In genomic region chr19:42126565-42126964, GRCh38 we compare ENCODE assay signal across 17 cellular contexts. TPM values are rescaled to one million over a fixed set of nuclear protein-coding genes. Genes with fewer than 3 reads are reported as not detected.
A peak's percentile ranks its signal among the peaks of the same experiment; 100 is the strongest.
DNase-seq lines count a peak whose midpoint lies in the region; ATAC-seq, FAIRE-seq and TF ChIP-seq lines count a peak whose summit lies in the region.
"Had no signal": no experiment of that assay in that cellular context is flagged by ENCODE, and none has a peak within 500 bp of the region (broad histone marks: within the 10 kb centered on the region; RNA-seq: fewer than 3 reads in every experiment).

No MANE protein-coding gene starts in this region.

- DNase-seq in A549 (ENCODE audit: low read depth in 1 of 2, low spot score in 1 of 2) (no peak), MV-4-11 (lab: John Stamatoyannopoulos, UW) (peak; percentile 54), GM12878 (ENCODE audit: low read depth, low spot score) (peak; percentile 42), RPMI8226 (no peak), NCI-H1694 treated with DMSO at 0.1 percent for 48 hours (lab: John Stamatoyannopoulos, UW) (no peak), frontal cortex (ENCODE audit: low spot score in 2 of 2) (no peak), gastrocnemius medialis (no peak)
- no peak for DNase-seq in CD8-positive, alpha-beta T cell
- DNase-seq: activated effector memory CD4-positive, alpha-beta T cell treated with anti-CD3 and anti-CD28 coated beads, Interleukin-2, amount 50 U/mL, for 16 hours; Calu3; effector memory CD8-positive, alpha-beta T cell; NCI-H187; right lobe of liver; stimulated activated CD4-positive, alpha-beta T cell treated with anti-CD3 and anti-CD28 coated beads, Interleukin-1b, Interleukin-23, amount 100 ng/mL, for 48 hours; SW 1271 had no signal

- H3K4me3 Mint-ChIP-seq in CD8-positive, alpha-beta T cell, result no peak overlapping the region
- H3K4me3 Mint-ChIP-seq: effector memory CD8-positive, alpha-beta T cell had no signal

- TF ChIP-seq RAD21 in A549 (conservative IDR thresholded peaks at IDR 0.05 in 1 of 2, IDR thresholded peaks at IDR 0.05 in 1 of 2), result no peak
- TF ChIP-seq RAD21 in GM12878 (IDR thresholded peaks at IDR 0.05; ENCODE audit: insufficient read depth, low read depth, low read length), result no peak

- no peak overlapping the region for H3K4me2 ChIP-seq in A549
- H3K4me2 ChIP-seq in GM12878 (ENCODE audit: control insufficient read depth, insufficient read depth), result peak overlapping the region; percentile 74

- peaks cover 9% of the 10 kb centered on the region for H3K4me1 ChIP-seq in A549
- H3K4me1 ChIP-seq in CD8-positive, alpha-beta T cell (ENCODE audit: insufficient read depth, low read length), result peaks cover 71% of the 10 kb centered on the region
- peaks cover 72% of the 10 kb centered on the region for H3K4me1 ChIP-seq in GM12878 (ENCODE audit: control insufficient read depth, insufficient read depth, low read length)
- no peaks in the 10 kb centered on the region for H3K4me1 ChIP-seq in gastrocnemius medialis
- H3K4me1 ChIP-seq: ascending aorta, right lobe of liver had no signal

- POLR2A ChIA-PET in A549 (lab: Yijun Ruan, JAX) (no interaction called here), GM12878 (lab: Charles Lee) (interaction anchor here (0.6 to 3.7 kb wide), 3 partner anchors 12 to 1634 kb away, joined by 3 to 67 read pairs (median 3); no protein-coding TSS in a partner anchor)
- POLR2A ChIA-PET in CD8-positive, alpha-beta T cell (lab: Charles Lee), result no interaction called here

- peaks cover 75% of the 10 kb centered on the region for H3K4me1 Mint-ChIP-seq in CD8-positive, alpha-beta T cell (ENCODE audit: low read depth)

- H3K9me3 ChIP-seq in A549 (peaks cover 5% of the 10 kb centered on the region; the same call in 2 of the 3 replicates), GM12878 (replicated peaks; ENCODE audit: control insufficient read depth, insufficient read depth, low read length) (no peaks in the 10 kb centered on the region), gastrocnemius medialis (no peaks in the 10 kb centered on the region)
- H3K9me3 ChIP-seq in CD8-positive, alpha-beta T cell (ENCODE audit: low read length), result no peaks in the 10 kb centered on the region
- H3K9me3 ChIP-seq: ascending aorta, right lobe of liver had no signal

- intact Hi-C loops in CD8-positive, alpha-beta T cell (cut with DNase I, micrococcal nuclease), result no loop called here
- intact Hi-C loops in GM12878 (cut with micrococcal nuclease; ENCODE audit: unreplicated experiment) (no loop called here), gastrocnemius medialis (cut with DNase I; ENCODE audit: low total_unique reads) (no loop called here)

- H3K79me2 ChIP-seq in GM12878 (ENCODE audit: control insufficient read depth, insufficient read depth, low read length), result peaks cover 84% of the 10 kb centered on the region

- TF ChIP-seq CTCF in A549 (IDR thresholded peaks at IDR 0.05) (no peak), GM12878 (IDR thresholded peaks at IDR 0.05 in 2 of 3, conservative IDR thresholded peaks at IDR 0.05 in 1 of 3; ENCODE audit: control insufficient read depth in 2 of 3, extremely low read depth in 1 of 3, insufficient read depth in 1 of 3, low read depth in 3 of 3, low read length in 3 of 3) (no peak), gastrocnemius medialis (IDR thresholded peaks at IDR 0.05 in 4 of 5, conservative IDR thresholded peaks at IDR 0.05 in 1 of 5) (no peak)
- TF ChIP-seq CTCF in CD8-positive, alpha-beta T cell (IDR thresholded peaks at IDR 0.05), result no peak

- no peak for TF ChIP-seq POLR2A in A549 (IDR thresholded peaks at IDR 0.05; ENCODE audit: low read length)
- TF ChIP-seq POLR2A in GM12878 (IDR thresholded peaks at IDR 0.05; ENCODE audit: low read depth, low read length), result no peak
- TF ChIP-seq POLR2A in gastrocnemius medialis (IDR thresholded peaks at IDR 0.05), result no peak

- H3K9me3 Mint-ChIP-seq in CD8-positive, alpha-beta T cell, result no peaks in the 10 kb centered on the region
- H3K9me3 Mint-ChIP-seq: effector memory CD8-positive, alpha-beta T cell had no signal

- in situ Hi-C loops in GM12878 (cut with MboI), result no loop called here
- in situ Hi-C loops in gastrocnemius medialis (cut with MboI; ENCODE audit: low sequenced_read_pairs in 4 of 4), result loop anchor here in 1 of 4 donors (25.0 kb wide), 1 partner anchor 186 kb away; the partner anchor contains the start of genes PAFAH1B3, PRR19 and TMEM145

- H3K9ac ChIP-seq in GM12878 (ENCODE audit: control insufficient read depth, insufficient read depth, low read length), result peak overlapping the region; percentile 0; the same call in 1 of the 2 replicates

- RAD21 ChIA-PET in GM12878 (lab: Charles Lee; ENCODE audit: unreplicated experiment), result interaction anchor here (2.7 to 3.8 kb wide), 2 partner anchors 12 to 18 kb away, joined by 12 to 92 read pairs; no protein-coding TSS in a partner anchor

- peak overlapping the region; percentile 50 for H3K27ac Mint-ChIP-seq in CD8-positive, alpha-beta T cell

- H3K4me3 ChIP-seq in A549 (no peak overlapping the region), GM12878 (peak overlapping the region; percentile 13; the same call in 1 of the 2 replicates), gastrocnemius medialis (no peak overlapping the region)
- H3K4me3 ChIP-seq in CD8-positive, alpha-beta T cell (ENCODE audit: low read depth, low read length), result no peak overlapping the region
- H3K4me3 ChIP-seq: ascending aorta, right lobe of liver had no signal

- no peaks in the 10 kb centered on the region for H3K27me3 Mint-ChIP-seq in CD8-positive, alpha-beta T cell (ENCODE audit: low read depth)
- H3K27me3 Mint-ChIP-seq: effector memory CD8-positive, alpha-beta T cell had no signal

- TF ChIP-seq EP300 in A549 (IDR thresholded peaks at IDR 0.05) (no peak), GM12878 (IDR thresholded peaks at IDR 0.05; ENCODE audit: borderline replicate concordance in 1 of 2, control insufficient read depth in 1 of 2, low read depth in 2 of 2, low read length in 2 of 2) (peak in 1 of 2 experiments; percentile 56; a peak in 1 of 4 replicates)

- H3K36me3 Mint-ChIP-seq in CD8-positive, alpha-beta T cell, result peaks cover 25% of the 10 kb centered on the region

- FAIRE-seq in A549 (lab: Jason Lieb, UNC), result peak; percentile 61
- no peak for FAIRE-seq in GM12878 (lab: Jason Lieb, UNC)
- FAIRE-seq in frontal cortex (lab: Jason Lieb, UNC), result no peak

- H3K27ac ChIP-seq in A549 (no peak overlapping the region), GM12878 (ENCODE audit: control insufficient read depth, insufficient read depth) (peak overlapping the region; percentile 56), gastrocnemius medialis (no peak overlapping the region)
- no peak overlapping the region for H3K27ac ChIP-seq in CD8-positive, alpha-beta T cell (ENCODE audit: low read depth, low read length)
- H3K27ac ChIP-seq: ascending aorta, right lobe of liver, VCaP had no signal

- H4K20me1 ChIP-seq in GM12878 (ENCODE audit: control insufficient read depth, insufficient read depth), result no peaks in the 10 kb centered on the region

- H3K27me3 ChIP-seq in CD8-positive, alpha-beta T cell (ENCODE audit: insufficient read depth, low read length), result no peaks in the 10 kb centered on the region
- no peaks in the 10 kb centered on the region for H3K27me3 ChIP-seq in GM12878 (replicated peaks in 1 of 2; ENCODE audit: control insufficient read depth in 2 of 2, insufficient read depth in 2 of 2, low read length in 1 of 2)
- H3K27me3 ChIP-seq in gastrocnemius medialis, result peaks cover 5 to 10% (median 6%) of the 10 kb centered on the region in 3 donors
- H3K27me3 ChIP-seq: right lobe of liver had no signal

- no TSS peak for BruUV-seq in GM12878 (replicated peaks; lab: Mats Ljungman, UMichigan)

- no peak for ATAC-seq in A549
- no peak for ATAC-seq in CD8-positive, alpha-beta T cell
- ATAC-seq in GM12878, result peak; percentile 5
- no peak for ATAC-seq in gastrocnemius medialis
- ATAC-seq: effector memory CD8-positive, alpha-beta T cell; right lobe of liver had no signal

- H2AFZ ChIP-seq in GM12878 (ENCODE audit: control insufficient read depth, low read depth, low read length), result no peak overlapping the region; the same call in 1 of the 2 replicates

- CTCF ChIA-PET in A549 (lab: Yijun Ruan, JAX) (interaction anchor here (0.9 to 32.8 kb wide), 9 partner anchors 14 to 201 kb away, joined by 3 to 678 read pairs (median 6); partner anchors contain the start of gene POU2F2), GM12878 (lab: Yijun Ruan, JAX) (interaction anchor here (0.7 to 3.9 kb wide), 3 partner anchors 14 to 230 kb away, joined by 4 to 118 read pairs (median 5); no protein-coding TSS in a partner anchor)
- CTCF ChIA-PET in CD8-positive, alpha-beta T cell (lab: Charles Lee), result no interaction called here

- no peaks in the 10 kb centered on the region for H3K36me3 ChIP-seq in CD8-positive, alpha-beta T cell (ENCODE audit: insufficient read depth, low read length)
- H3K36me3 ChIP-seq in GM12878 (ENCODE audit: control insufficient read depth in 2 of 2, insufficient read depth in 2 of 2, low read length in 1 of 2) (peaks cover 3 to 9% of the 10 kb centered on the region in 2 experiments; a peak in 3 of 4 replicates), gastrocnemius medialis (no peaks in the 10 kb centered on the region)
- H3K36me3 ChIP-seq: ascending aorta, right lobe of liver had no signal

- WGBS in A549 (ENCODE audit: missing lambda C conversion rate), result 67% methylated on average over 5 of the region's 5 CpGs
- WGBS in GM12878 (ENCODE audit: insufficient coverage, insufficient replicate concordance, low lambda C conversion rate, missing lambda C conversion rate), result 34% methylated on average over 5 of the region's 5 CpGs

- SMC1A ChIA-PET in GM12878 (lab: Charles Lee; ENCODE audit: uncharacterized antibody, unreplicated experiment), result interaction anchor here (9.1 kb wide), 1 partner anchor 14 kb away, joined by 223 read pairs; no protein-coding TSS in a partner anchor

RNA-seq across cellular contexts. Expression of gene POU2F2, which starts 5.7 kb away (rescaled TPM):
- polyA plus RNA-seq in A549 (2011; rRNA removed), result 0.15 and 0.16 TPM in 2 replicates
- 0.13 and 0.14 TPM in 2 replicates for polyA plus RNA-seq in A549 (2012; cell fraction: cytosol; rRNA removed)
- polyA plus RNA-seq in A549 (2012; cell fraction: nucleus; rRNA removed), result 0.56 and 0.83 TPM in 2 replicates
- 0.24 to 0.49 TPM (median 0.28 TPM) in 3 replicates for polyA plus RNA-seq in A549 (2017; fragmentation: RNase III; extraction: RNeasy Plus Mini Kit Qiagen cat#74134 plus additional on column Dnase treatment)
- polyA minus RNA-seq in A549 (2011; rRNA and poly(A)+ RNA removed), result 0.58 TPM in 1 of 2 replicates, not detected in the other
- 10 to 100 TPM; 14.6 to 17.0 TPM for total RNA-seq in CD8-positive, alpha-beta T cell
- total RNA-seq in GM12878 (2013; cell fraction: nucleolus; rRNA removed), result 58.4 and 67.0 TPM in 2 replicates
- total RNA-seq in GM12878 (2014; rRNA removed), result 14.1 and 15.1 TPM in 2 replicates
- total RNA-seq in GM12878 (2014; rRNA removed; fragmentation: Illumina TruSeq; extraction: Trizol), result 13.8 and 22.0 TPM in 2 replicates
- 46.2 and 48.3 TPM in 2 replicates for total RNA-seq in GM12878 (2021)
- 22.6 TPM for polyA plus RNA-seq in GM12878 (2011; ENCODE audit: low read depth)
- polyA plus RNA-seq in GM12878 (2011; rRNA removed), result 28.9 and 37.6 TPM in 2 replicates
- polyA plus RNA-seq in GM12878 (2011; cell fraction: cytosol; rRNA removed), result 40.4 and 50.7 TPM in 2 replicates
- 116 and 132 TPM in 2 replicates for polyA plus RNA-seq in GM12878 (2011; cell fraction: nucleus; rRNA removed)
- 45.6 and 50.4 TPM in 2 replicates for polyA plus RNA-seq in GM12878 (2012)
- 36.1 and 62.4 TPM in 2 replicates for polyA plus RNA-seq in GM12878 (2014; fragmentation: Illumina TruSeq; extraction: Trizol)
- 1 to 10 TPM; 4.4 to 6.4 TPM for polyA plus RNA-seq in GM12878 (2014; fragmentation: Nextera tagmentation; extraction: Ambion mirVana)
- 39.0 and 42.2 TPM in 2 replicates for polyA plus RNA-seq in GM12878 (2014; rRNA removed)
- 10 to 100 TPM; 38.3 to 47.7 TPM for polyA plus RNA-seq in GM12878 (2016; fragmentation: Nextera tagmentation; extraction: Ambion mirVana)
- polyA minus RNA-seq in GM12878 (2011; rRNA and poly(A)+ RNA removed), result 20.4 and 27.0 TPM in 2 replicates
- polyA minus RNA-seq in GM12878 (2011; cell fraction: cytosol; rRNA and poly(A)+ RNA removed), result 20.2 and 22.9 TPM in 2 replicates
- 20.2 and 33.8 TPM in 2 replicates for polyA minus RNA-seq in GM12878 (2011; cell fraction: nucleus; rRNA and poly(A)+ RNA removed)
- total RNA-seq in frontal cortex, result 2.9 TPM
- 1 to 10 TPM in 2 of 4 donors, under 1 TPM in 1, not detected in 1; 0.26 to 1.7 (median 1.6) TPM for total RNA-seq in gastrocnemius medialis
- total RNA-seq: ascending aorta had no signal

RNA-seq across cellular contexts. Expression of gene ZNF574, which starts 50.6 kb away (rescaled TPM):
- 11.3 and 16.9 TPM in 2 replicates for polyA plus RNA-seq in A549 (2011; rRNA removed)
- polyA plus RNA-seq in A549 (2012; cell fraction: cytosol; rRNA removed), result 17.0 and 26.0 TPM in 2 replicates
- 31.8 and 49.4 TPM in 2 replicates for polyA plus RNA-seq in A549 (2012; cell fraction: nucleus; rRNA removed)
- 20.9 to 21.8 TPM (median 21.1 TPM) in 3 replicates for polyA plus RNA-seq in A549 (2017; fragmentation: RNase III; extraction: RNeasy Plus Mini Kit Qiagen cat#74134 plus additional on column Dnase treatment)
- polyA minus RNA-seq in A549 (2011; rRNA and poly(A)+ RNA removed), result 41.8 and 63.4 TPM in 2 replicates
- 10 to 100 TPM; 25.0 to 26.2 TPM for total RNA-seq in CD8-positive, alpha-beta T cell
- total RNA-seq in GM12878 (2013; cell fraction: nucleolus; rRNA removed), result 27.4 and 34.0 TPM in 2 replicates
- 12.6 and 15.4 TPM in 2 replicates for total RNA-seq in GM12878 (2014; rRNA removed)
- total RNA-seq in GM12878 (2014; rRNA removed; fragmentation: Illumina TruSeq; extraction: Trizol), result 5.3 and 5.9 TPM in 2 replicates
- 17.6 and 18.9 TPM in 2 replicates for total RNA-seq in GM12878 (2021)
- polyA plus RNA-seq in GM12878 (2011; ENCODE audit: low read depth), result 3.0 TPM
- 2.1 and 7.9 TPM in 2 replicates for polyA plus RNA-seq in GM12878 (2011; rRNA removed)
- 14.1 and 19.8 TPM in 2 replicates for polyA plus RNA-seq in GM12878 (2011; cell fraction: cytosol; rRNA removed)
- 19.9 and 22.1 TPM in 2 replicates for polyA plus RNA-seq in GM12878 (2011; cell fraction: nucleus; rRNA removed)
- polyA plus RNA-seq in GM12878 (2012), result 8.1 and 9.7 TPM in 2 replicates
- polyA plus RNA-seq in GM12878 (2014; fragmentation: Illumina TruSeq; extraction: Trizol), result 1.2 and 5.4 TPM in 2 replicates
- under 1 TPM; 0.32 to 0.55 TPM for polyA plus RNA-seq in GM12878 (2014; fragmentation: Nextera tagmentation; extraction: Ambion mirVana)
- polyA plus RNA-seq in GM12878 (2014; rRNA removed), result 14.9 and 17.7 TPM in 2 replicates
- 10 to 100 TPM; 20.9 to 25.6 TPM for polyA plus RNA-seq in GM12878 (2016; fragmentation: Nextera tagmentation; extraction: Ambion mirVana)
- polyA minus RNA-seq in GM12878 (2011; rRNA and poly(A)+ RNA removed), result 14.7 and 27.5 TPM in 2 replicates
- polyA minus RNA-seq in GM12878 (2011; cell fraction: cytosol; rRNA and poly(A)+ RNA removed), result 12.2 and 13.9 TPM in 2 replicates
- 7.3 and 12.0 TPM in 2 replicates for polyA minus RNA-seq in GM12878 (2011; cell fraction: nucleus; rRNA and poly(A)+ RNA removed)
- 13.5 TPM for total RNA-seq in frontal cortex
- total RNA-seq in gastrocnemius medialis, result 10 to 100 TPM; 10.8 to 15.1 (median 13.8) TPM

RNA-seq across cellular contexts. Expression of gene GRIK5, which starts 56.6 kb away (rescaled TPM):
- 0.22 and 0.42 TPM in 2 replicates for polyA plus RNA-seq in A549 (2011; rRNA removed)
- 0.26 and 0.32 TPM in 2 replicates for polyA plus RNA-seq in A549 (2012; cell fraction: cytosol; rRNA removed)
- 1.6 and 2.0 TPM in 2 replicates for polyA plus RNA-seq in A549 (2012; cell fraction: nucleus; rRNA removed)
- 0.30 to 0.54 TPM (median 0.45 TPM) in 3 replicates for polyA plus RNA-seq in A549 (2017; fragmentation: RNase III; extraction: RNeasy Plus Mini Kit Qiagen cat#74134 plus additional on column Dnase treatment)
- polyA minus RNA-seq in A549 (2011; rRNA and poly(A)+ RNA removed), result 0.12 and 0.34 TPM in 2 replicates
- total RNA-seq in CD8-positive, alpha-beta T cell, result under 1 TPM; 0.19 to 0.50 TPM
- 0.17 and 0.31 TPM in 2 replicates for total RNA-seq in GM12878 (2013; cell fraction: nucleolus; rRNA removed)
- total RNA-seq in GM12878 (2014; rRNA removed), result 0.05 and 0.06 TPM in 2 replicates
- not detected in 2 replicates for total RNA-seq in GM12878 (2014; rRNA removed; fragmentation: Illumina TruSeq; extraction: Trizol)
- total RNA-seq in GM12878 (2021), result 0.19 and 0.23 TPM in 2 replicates
- polyA plus RNA-seq in GM12878 (2011; ENCODE audit: low read depth), result not detected
- 0.03 and 0.04 TPM in 2 replicates for polyA plus RNA-seq in GM12878 (2011; rRNA removed)
- polyA plus RNA-seq in GM12878 (2011; cell fraction: cytosol; rRNA removed), result 0.04 and 0.07 TPM in 2 replicates
- 0.31 and 0.44 TPM in 2 replicates for polyA plus RNA-seq in GM12878 (2011; cell fraction: nucleus; rRNA removed)
- polyA plus RNA-seq in GM12878 (2012), result 0.18 and 0.19 TPM in 2 replicates
- polyA plus RNA-seq in GM12878 (2014; fragmentation: Illumina TruSeq; extraction: Trizol), result 0.07 TPM in 1 of 2 replicates, not detected in the other
- polyA plus RNA-seq in GM12878 (2014; fragmentation: Nextera tagmentation; extraction: Ambion mirVana), result under 1 TPM in 1 of 2 experiments, not detected in 1; 0.04 TPM
- polyA plus RNA-seq in GM12878 (2014; rRNA removed), result 0.15 and 0.23 TPM in 2 replicates
- polyA plus RNA-seq in GM12878 (2016; fragmentation: Nextera tagmentation; extraction: Ambion mirVana), result under 1 TPM in 1 of 2 experiments, not detected in 1; 0.08 TPM
- polyA minus RNA-seq in GM12878 (2011; rRNA and poly(A)+ RNA removed), result not detected in 2 replicates
- not detected in 2 replicates for polyA minus RNA-seq in GM12878 (2011; cell fraction: cytosol; rRNA and poly(A)+ RNA removed)
- polyA minus RNA-seq in GM12878 (2011; cell fraction: nucleus; rRNA and poly(A)+ RNA removed), result 0.10 and 0.12 TPM in 2 replicates
- total RNA-seq in frontal cortex, result 13.9 TPM
- 1 to 10 TPM in 1 of 4 donors, under 1 TPM in 2, not detected in 1; 0.20 to 1.0 (median 0.62) TPM for total RNA-seq in gastrocnemius medialis

Comparison
In these comparisons a context has a peak if more than half of its experiments do, and no peak if none do; other contexts are left out.
1. DNase-seq: peak in MV-4-11 (single experiment) and GM12878 (single experiment); none in A549 (0 of 2), CD8-positive, alpha-beta T cell (0 of 7), RPMI8226 (single experiment), NCI-H1694 treated with DMSO at 0.1 percent for 48 hours (single experiment), frontal cortex (0 of 2) and gastrocnemius medialis (0 of 2).
2. Of the 24 proteins assayed by ChIP-seq in both GM12878 and A549: peak only in GM12878: JUNB; only in A549: none; in both: none; in neither: 22; mixed calls (peak in some experiments, not most) for 1.